Comparison of ENCODE assay signal across 18 cellular contexts in the genomic region with DNA sequence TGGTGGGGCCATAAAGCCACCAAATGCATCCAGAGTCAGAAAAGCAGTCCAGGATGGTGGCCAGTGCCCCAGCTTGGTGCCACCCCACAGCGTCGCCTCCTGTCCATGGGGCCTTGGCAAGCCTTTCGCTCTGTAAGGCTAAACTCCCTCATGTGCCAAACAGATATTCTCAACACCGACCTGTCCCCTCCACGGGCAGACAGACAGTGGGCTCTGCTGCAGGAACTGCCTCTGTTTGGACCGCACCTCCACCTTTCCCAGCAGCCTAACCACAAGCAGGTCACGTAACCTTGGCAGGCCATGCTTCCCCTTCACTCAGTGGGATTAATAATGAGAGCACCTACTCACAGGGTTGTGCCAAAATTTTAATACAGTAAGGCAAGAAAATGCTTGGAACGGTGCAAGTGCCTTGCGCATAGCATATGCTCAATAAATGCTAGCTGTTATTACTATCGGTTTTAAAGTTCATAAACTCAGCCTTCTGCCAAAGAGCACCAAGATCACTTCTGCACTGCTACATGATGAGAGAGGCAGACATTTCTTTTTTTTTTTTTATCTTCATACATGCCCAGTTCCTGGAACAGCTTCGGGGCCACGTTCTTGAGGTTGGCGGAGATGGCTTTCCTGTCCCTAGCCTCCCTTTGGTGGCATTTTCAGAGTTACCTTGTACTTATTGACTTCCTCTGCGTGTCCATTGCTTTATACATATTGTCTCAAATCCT. TPM values are rescaled to one million over a fixed set of nuclear protein-coding genes. Genes with fewer than 3 reads are reported as not detected.
DNase-seq lines count a peak whose midpoint lies in the region; ATAC-seq and TF ChIP-seq lines count a peak whose summit lies in the region.
"Had no signal": no experiment of that assay in that cellular context is flagged by ENCODE, and none has a peak within 500 bp of the region (broad histone marks: within the 10 kb centered on the region; RNA-seq: fewer than 3 reads in every experiment).

No MANE protein-coding gene starts in this region.

- CTCF ChIA-PET in activated CD4-positive, alpha-beta memory T cell treated with anti-CD3 and anti-CD28 coated beads for 36 hours (lab: Charles Lee) = interaction anchor here (0.8 to 2.1 kb wide), 5 partner anchors 11 to 148 kb away, joined by 3 to 10 read pairs (median 4); no protein-coding TSS in a partner anchor

- H3K27ac ChIP-seq in effector memory CD4-positive, alpha-beta T cell (ENCODE audit: insufficient read depth, low read length, poor library complexity, severe bottlenecking) = peak overlapping the region; percentile 72
- H3K27ac ChIP-seq: colonic mucosa, PC-9, SK-N-MC, thyroid gland had no signal

- POLR2A ChIA-PET in activated CD4-positive, alpha-beta memory T cell treated with anti-CD3 and anti-CD28 coated beads for 36 hours (lab: Charles Lee) = interaction anchor here (0.6 to 7.2 kb wide), 9 partner anchors 9 to 150 kb away, joined by 3 to 49 read pairs (median 5); no protein-coding TSS in a partner anchor

- H3K4me3 Mint-ChIP-seq in activated T-cell treated with anti-CD3 and anti-CD28 coated beads, Interleukin-2, amount 50 U/mL, for 24 hours = peak overlapping the region; percentile 72
- H3K4me3 Mint-ChIP-seq in activated CD4-positive, alpha-beta memory T cell treated with anti-CD3 and anti-CD28 coated beads for 36 hours = peak overlapping the region; percentile 62
- H3K4me3 Mint-ChIP-seq in stimulated activated naive CD8-positive, alpha-beta T cell treated with anti-CD3 and anti-CD28 coated beads, Interleukin-15, amount 100 ng/mL, for 72 hours = peak overlapping the region; percentile 60 to 75
- H3K4me3 Mint-ChIP-seq in progenitor cell of endocrine pancreas (ENCODE audit: low read depth) = no peak overlapping the region

- H3K27me3 ChIP-seq in effector memory CD4-positive, alpha-beta T cell (replicated peaks; ENCODE audit: control insufficient read depth, insufficient read depth, low read length, poor library complexity, severe bottlenecking) = no peaks in the 10 kb centered on the region
- H3K27me3 ChIP-seq: colonic mucosa, thyroid gland had no signal

- no peaks in the 10 kb centered on the region for H3K27me3 Mint-ChIP-seq in activated T-cell treated with anti-CD3 and anti-CD28 coated beads, Interleukin-2, amount 50 U/mL, for 24 hours
- no peaks in the 10 kb centered on the region for H3K27me3 Mint-ChIP-seq in activated CD4-positive, alpha-beta memory T cell treated with anti-CD3 and anti-CD28 coated beads for 36 hours
- no peaks in the 10 kb centered on the region for H3K27me3 Mint-ChIP-seq in stimulated activated naive CD8-positive, alpha-beta T cell treated with anti-CD3 and anti-CD28 coated beads, Interleukin-15, amount 100 ng/mL, for 72 hours
- peaks cover 30% of the 10 kb centered on the region for H3K27me3 Mint-ChIP-seq in progenitor cell of endocrine pancreas

- DNase-seq in activated T-cell treated with anti-CD3 and anti-CD28 coated beads, Interleukin-2, amount 50 U/mL, for 24 hours = no peak
- no peak for DNase-seq in activated T-cell treated with anti-CD3 and anti-CD28 coated beads for 4 hours
- no peak for DNase-seq in activated CD4-positive, alpha-beta memory T cell treated with anti-CD3 and anti-CD28 coated beads for 36 hours
- DNase-seq in effector memory CD4-positive, alpha-beta T cell = no peak
- DNase-seq in stimulated activated naive CD8-positive, alpha-beta T cell treated with anti-CD3 and anti-CD28 coated beads, Interleukin-15, amount 100 ng/mL, for 72 hours = no peak
- no peak for DNase-seq in progenitor cell of endocrine pancreas (ENCODE audit: low spot score, unreplicated experiment)
- DNase-seq: activated CD4-positive, alpha-beta T cell treated with anti-CD3 and anti-CD28 coated beads for 1 hour; colonic mucosa; GOT3; NCI-H1417 treated with DMSO at 0.1 percent for 48 hours; NCI-H2171; NCI-H526 treated with DMSO at 0.1 percent for 48 hours; PC-9; stimulated activated CD4-positive, alpha-beta T cell treated with anti-CD3 and anti-CD28 coated beads, Interleukin-4, amount 100 ng/mL, for 24 hours; thyroid gland had no signal

- H3K9me3 Mint-ChIP-seq in activated T-cell treated with anti-CD3 and anti-CD28 coated beads, Interleukin-2, amount 50 U/mL, for 24 hours = peaks cover 3% of the 10 kb centered on the region
- no peaks in the 10 kb centered on the region for H3K9me3 Mint-ChIP-seq in activated CD4-positive, alpha-beta memory T cell treated with anti-CD3 and anti-CD28 coated beads for 36 hours
- peaks cover 0 to 4% of the 10 kb centered on the region in 2 donors for H3K9me3 Mint-ChIP-seq in stimulated activated naive CD8-positive, alpha-beta T cell treated with anti-CD3 and anti-CD28 coated beads, Interleukin-15, amount 100 ng/mL, for 72 hours
- no peaks in the 10 kb centered on the region for H3K9me3 Mint-ChIP-seq in progenitor cell of endocrine pancreas (ENCODE audit: low read depth)

- no peak for TF ChIP-seq CTCF in progenitor cell of endocrine pancreas (IDR thresholded peaks at IDR 0.05; ENCODE audit: unreplicated experiment)

- intact Hi-C loops in activated CD4-positive, alpha-beta memory T cell treated with anti-CD3 and anti-CD28 coated beads for 36 hours (cut with micrococcal nuclease) = no loop called here

- H3K36me3 Mint-ChIP-seq in activated T-cell treated with anti-CD3 and anti-CD28 coated beads, Interleukin-2, amount 50 U/mL, for 24 hours (ENCODE audit: low read depth) = peaks cover 57% of the 10 kb centered on the region
- H3K36me3 Mint-ChIP-seq in activated CD4-positive, alpha-beta memory T cell treated with anti-CD3 and anti-CD28 coated beads for 36 hours = peaks cover 5% of the 10 kb centered on the region
- no peaks in the 10 kb centered on the region for H3K36me3 Mint-ChIP-seq in progenitor cell of endocrine pancreas (ENCODE audit: insufficient read depth)

- H3K36me3 ChIP-seq in effector memory CD4-positive, alpha-beta T cell (ENCODE audit: control insufficient read depth, insufficient read depth, low read length) = peaks cover 14% of the 10 kb centered on the region
- H3K36me3 ChIP-seq: colonic mucosa, thyroid gland had no signal

- ATAC-seq in stimulated activated naive CD8-positive, alpha-beta T cell treated with anti-CD3 and anti-CD28 coated beads, Interleukin-15, amount 100 ng/mL, for 72 hours = no peak
- ATAC-seq in HG03135 (IDR thresholded peaks at IDR 0.05; ENCODE audit: unreplicated experiment) (no peak), HG03442 (IDR thresholded peaks at IDR 0.05; ENCODE audit: unreplicated experiment) (no peak)

- peaks cover 95% of the 10 kb centered on the region for H3K4me1 ChIP-seq in effector memory CD4-positive, alpha-beta T cell (ENCODE audit: control insufficient read depth, insufficient read depth, low read length, poor library complexity, severe bottlenecking)
- H3K4me1 ChIP-seq: colonic mucosa, thyroid gland had no signal

- peak overlapping the region; percentile 88 for H3K27ac Mint-ChIP-seq in activated T-cell treated with anti-CD3 and anti-CD28 coated beads, Interleukin-2, amount 50 U/mL, for 24 hours
- peak overlapping the region; percentile 91 for H3K27ac Mint-ChIP-seq in activated CD4-positive, alpha-beta memory T cell treated with anti-CD3 and anti-CD28 coated beads for 36 hours
- peak overlapping the region; percentile 27 to 87 for H3K27ac Mint-ChIP-seq in stimulated activated naive CD8-positive, alpha-beta T cell treated with anti-CD3 and anti-CD28 coated beads, Interleukin-15, amount 100 ng/mL, for 72 hours
- no peak overlapping the region for H3K27ac Mint-ChIP-seq in progenitor cell of endocrine pancreas

- peaks cover 96% of the 10 kb centered on the region for H3K4me1 Mint-ChIP-seq in activated T-cell treated with anti-CD3 and anti-CD28 coated beads, Interleukin-2, amount 50 U/mL, for 24 hours (ENCODE audit: low read depth)
- peaks cover 95% of the 10 kb centered on the region for H3K4me1 Mint-ChIP-seq in activated CD4-positive, alpha-beta memory T cell treated with anti-CD3 and anti-CD28 coated beads for 36 hours (ENCODE audit: low read depth)
- peaks cover 88% of the 10 kb centered on the region for H3K4me1 Mint-ChIP-seq in stimulated activated naive CD8-positive, alpha-beta T cell treated with anti-CD3 and anti-CD28 coated beads, Interleukin-15, amount 100 ng/mL, for 72 hours
- H3K4me1 Mint-ChIP-seq in progenitor cell of endocrine pancreas (ENCODE audit: low read depth) = peaks cover 17% of the 10 kb centered on the region

- H3K4me3 ChIP-seq in effector memory CD4-positive, alpha-beta T cell (ENCODE audit: insufficient read depth, low read depth, low read length, poor library complexity, severe bottlenecking) = peak overlapping the region; percentile 42
- H3K4me3 ChIP-seq: colonic mucosa, PC-9, SK-N-MC, thyroid gland had no signal

- no peaks in the 10 kb centered on the region for H3K9me3 ChIP-seq in effector memory CD4-positive, alpha-beta T cell (ENCODE audit: control insufficient read depth, low read length)
- H3K9me3 ChIP-seq: colonic mucosa, thyroid gland had no signal

RNA-seq across cellular contexts. Expression of gene RUNX1, which starts 11.6 kb away (rescaled TPM):
- total RNA-seq in activated CD4-positive, alpha-beta memory T cell treated with anti-CD3 and anti-CD28 coated beads for 36 hours = 10 to 100 TPM; 50.6 to 55.8 TPM
- total RNA-seq in progenitor cell of endocrine pancreas = 7.1 and 7.3 TPM in 2 replicates
